16 cellular contexts compared by ENCODE assay signal in genomic region chr11:119377112-119377901, GRCh38. TPM values are rescaled to one million over a fixed set of nuclear protein-coding genes. Genes with fewer than 3 reads are reported as not detected.
A peak's percentile ranks its signal among the peaks of the same experiment; 100 is the strongest.
DNase-seq lines count a peak whose midpoint lies in the region; ATAC-seq and TF ChIP-seq lines count a peak whose summit lies in the region.
"Had no signal": no experiment of that assay in that cellular context is flagged by ENCODE, and none has a peak within 500 bp of the region (broad histone marks: within the 10 kb centered on the region; RNA-seq: fewer than 3 reads in every experiment).

No MANE protein-coding gene starts in this region.

- no peak overlapping the region for H3K4me3 Mint-ChIP-seq in T-helper 2 cell treated with Interferon-gamma antibody and Interleukin-4, amounts not matched to agents 5 μg/mL and 100 μg/mL, for 36 hours
- H3K4me3 Mint-ChIP-seq: activated CD4-positive, alpha-beta T cell treated with anti-CD3 and anti-CD28 coated beads, Interleukin-2, amount 10 ng/mL, durations not matched to agents 7 days and 5 days; activated naive CD4-positive, alpha-beta T cell treated with anti-CD3 and anti-CD28 coated beads, Interleukin-2, amount 10 ng/mL, durations not matched to agents 7 days and 5 days had no signal

- peak overlapping the region; percentile 41 for H3K27ac Mint-ChIP-seq in T-helper 2 cell treated with Interferon-gamma antibody and Interleukin-4, amounts not matched to agents 5 μg/mL and 100 μg/mL, for 36 hours
- H3K27ac Mint-ChIP-seq: activated CD4-positive, alpha-beta T cell treated with anti-CD3 and anti-CD28 coated beads, Interleukin-2, amount 10 ng/mL, durations not matched to agents 7 days and 5 days; activated naive CD4-positive, alpha-beta T cell treated with anti-CD3 and anti-CD28 coated beads, Interleukin-2, amount 10 ng/mL, durations not matched to agents 7 days and 5 days had no signal

- no peaks in the 10 kb centered on the region for H3K27me3 Mint-ChIP-seq in T-helper 2 cell treated with Interferon-gamma antibody and Interleukin-4, amounts not matched to agents 5 μg/mL and 100 μg/mL, for 36 hours (ENCODE audit: low read depth)

- no peak for TF ChIP-seq CTCF in tibial nerve (IDR thresholded peaks at IDR 0.05)

- H3K27ac ChIP-seq in SJCRH30 (0 out of 2 replicates have a peak overlapping the region, but pooled peaks have one; percentile 55), tibial nerve (peak overlapping the region; percentile 4 to 97 (median 94))

- peaks cover 9% of the 10 kb centered on the region for H3K4me1 Mint-ChIP-seq in T-helper 2 cell treated with Interferon-gamma antibody and Interleukin-4, amounts not matched to agents 5 μg/mL and 100 μg/mL, for 36 hours (ENCODE audit: low read depth)

- no peaks in the 10 kb centered on the region for H3K36me3 ChIP-seq in SJCRH30
- no peaks in the 10 kb centered on the region for H3K36me3 ChIP-seq in tibial nerve

- WGBS in tibial nerve, 2 donors: 52 to 58% methylated on average over 11 to 12 of the region's 12 CpGs

- no peak overlapping the region for H3K4me3 ChIP-seq in SJCRH30
- H3K4me3 ChIP-seq in tibial nerve: no peak overlapping the region
- H3K4me3 ChIP-seq: lung had no signal

- H3K36me3 Mint-ChIP-seq in T-helper 2 cell treated with Interferon-gamma antibody and Interleukin-4, amounts not matched to agents 5 μg/mL and 100 μg/mL, for 36 hours (ENCODE audit: low read depth): no peaks in the 10 kb centered on the region
- H3K36me3 Mint-ChIP-seq: activated naive CD4-positive, alpha-beta T cell treated with anti-CD3 and anti-CD28 coated beads, Interleukin-2, amount 10 ng/mL, durations not matched to agents 7 days and 5 days had no signal

- H3K27me3 ChIP-seq in SJCRH30 (no peaks in the 10 kb centered on the region), tibial nerve (no peaks in the 10 kb centered on the region)

- H3K9me3 ChIP-seq in SJCRH30 (replicated peaks): no peaks in the 10 kb centered on the region
- no peaks in the 10 kb centered on the region for H3K9me3 ChIP-seq in tibial nerve

- H3K4me1 ChIP-seq in SJCRH30 (peaks cover 36% of the 10 kb centered on the region), tibial nerve (peaks cover 0 to 73% (median 27%) of the 10 kb centered on the region in 4 donors)

- no peaks in the 10 kb centered on the region for H3K9me3 Mint-ChIP-seq in T-helper 2 cell treated with Interferon-gamma antibody and Interleukin-4, amounts not matched to agents 5 μg/mL and 100 μg/mL, for 36 hours
- H3K9me3 Mint-ChIP-seq: activated CD4-positive, alpha-beta T cell treated with anti-CD3 and anti-CD28 coated beads, Interleukin-2, amount 10 ng/mL, durations not matched to agents 7 days and 5 days; activated naive CD4-positive, alpha-beta T cell treated with anti-CD3 and anti-CD28 coated beads, Interleukin-2, amount 10 ng/mL, durations not matched to agents 7 days and 5 days had no signal

- no peak for ATAC-seq in HG03175 (IDR thresholded peaks at IDR 0.05; ENCODE audit: unreplicated experiment)

- TF ChIP-seq EP300 in tibial nerve (IDR thresholded peaks at IDR 0.05): no peak

- DNase-seq in T-helper 2 cell treated with Interferon-gamma antibody and Interleukin-4, amounts not matched to agents 5 μg/mL and 100 μg/mL, for 36 hours (ENCODE audit: low spot score): no peak
- no peak for DNase-seq in T-helper 2 cell
- peak in 1 of 2 experiments; percentile 17 for DNase-seq in SJCRH30
- DNase-seq in islet precursor cell: peak; percentile 46
- DNase-seq in tibial nerve (ENCODE audit: low spot score in 2 of 2): no peak
- DNase-seq in NCI-H128 (lab: John Stamatoyannopoulos, UW; ENCODE audit: unreplicated experiment): no peak
- no peak for DNase-seq in activated T-cell treated with anti-CD3 and anti-CD28 coated beads for 4 hours
- DNase-seq: ACHN; activated CD4-positive, alpha-beta T cell treated with anti-CD3 and anti-CD28 coated beads, Interleukin-2, amount 10 ng/mL, durations not matched to agents 7 days and 5 days; activated naive CD4-positive, alpha-beta T cell treated with anti-CD3 and anti-CD28 coated beads, Interleukin-2, amount 10 ng/mL, durations not matched to agents 7 days and 5 days; MV-4-11; NK-92 treated with Interleukin-12 subunit alpha and Interleukin-12 subunit beta, amount 100 ng/mL, for 24 hours had no signal

- no peak for TF ChIP-seq POLR2A in tibial nerve (IDR thresholded peaks at IDR 0.05)

RNA-seq across cellular contexts. Expression of gene USP2, which starts 4.2 kb away (rescaled TPM):
- 2.1 and 2.4 TPM in 2 replicates for total RNA-seq in SJCRH30 (2014; rRNA removed; shearing (Covaris generic))
- 10 to 100 TPM in 2 of 4 donors, 1 to 10 TPM in 2; 2.1 to 18.4 (median 11.6) TPM for total RNA-seq in tibial nerve

RNA-seq across cellular contexts. Expression of gene MFRP, which starts 30.8 kb away (rescaled TPM):
- total RNA-seq in SJCRH30 (2014; rRNA removed; shearing (Covaris generic)): not detected in 2 replicates
- total RNA-seq in tibial nerve: under 1 TPM in 1 of 4 donors, not detected in 3; 0.44 TPM
- total RNA-seq: activated CD4-positive, alpha-beta T cell treated with anti-CD3 and anti-CD28 coated beads, Interleukin-2, amount 10 ng/mL, durations not matched to agents 7 days and 5 days; chondrocyte; Daoy; lung had no signal

RNA-seq across cellular contexts. Expression of gene C1QTNF5, which starts 36.6 kb away (rescaled TPM):
- 0.85 and 2.0 TPM in 2 replicates for total RNA-seq in SJCRH30 (2014; rRNA removed; shearing (Covaris generic))
- total RNA-seq in tibial nerve: 10 to 100 TPM; 12.5 to 55.2 (median 34.1) TPM
- total RNA-seq: activated CD4-positive, alpha-beta T cell treated with anti-CD3 and anti-CD28 coated beads, Interleukin-2, amount 10 ng/mL, durations not matched to agents 7 days and 5 days had no signal

RNA-seq across cellular contexts. Expression of gene RNF26, which starts 43.0 kb away (rescaled TPM):
- total RNA-seq in SJCRH30 (2014; rRNA removed; shearing (Covaris generic)): 8.3 and 10.4 TPM in 2 replicates
- total RNA-seq in tibial nerve: 10 to 100 TPM; 13.8 to 19.2 (median 15.9) TPM

RNA-seq across cellular contexts. Expression of gene THY1, which starts 45.7 kb away (rescaled TPM):
- 2.5 and 3.8 TPM in 2 replicates for total RNA-seq in SJCRH30 (2014; rRNA removed; shearing (Covaris generic))
- total RNA-seq in tibial nerve: 10 to 100 TPM in 2 of 4 donors, under 1 TPM in 1, not detected in 1; 0.63 to 12.9 (median 11.1) TPM
